ENCODE assay signal across 12 cellular contexts in the genomic region with DNA sequence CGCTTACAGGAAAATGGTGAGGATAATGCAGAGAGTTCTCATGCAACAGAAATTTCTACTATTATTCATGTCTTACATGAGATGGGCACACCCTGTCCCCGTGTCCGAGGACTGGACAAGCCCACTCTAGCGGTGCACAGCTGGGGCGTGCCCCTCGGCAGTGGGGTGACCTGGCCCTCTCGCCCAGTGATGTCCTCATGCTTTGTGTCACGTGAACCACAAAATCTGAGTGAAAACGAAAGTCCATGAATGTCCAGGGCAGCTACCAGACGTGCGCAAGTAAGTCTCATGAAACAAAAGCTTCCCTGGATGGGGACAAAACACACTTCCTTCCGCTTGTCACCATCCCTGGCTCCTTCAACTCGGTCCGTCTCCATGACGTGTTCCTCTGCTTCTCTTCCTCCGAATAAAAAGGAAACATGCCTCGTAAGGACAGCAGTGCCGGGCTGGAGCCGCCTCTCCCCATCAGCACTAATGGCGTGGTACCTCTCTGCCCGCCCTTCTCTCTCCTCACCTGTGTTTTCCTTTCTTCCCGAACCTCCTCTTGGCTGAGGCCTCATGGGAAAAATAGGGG. TPM values are rescaled to one million over a fixed set of nuclear protein-coding genes. Genes with fewer than 3 reads are reported as not detected.
DNase-seq lines count a peak whose midpoint lies in the region; ATAC-seq and TF ChIP-seq lines count a peak whose summit lies in the region.
"Had no signal": no experiment of that assay in that cellular context is flagged by ENCODE, and none has a peak within 500 bp of the region (broad histone marks: within the 10 kb centered on the region; RNA-seq: fewer than 3 reads in every experiment).

No MANE protein-coding gene starts in this region.

- CTCF ChIA-PET in activated naive CD4-positive, alpha-beta T cell treated with anti-CD3 and anti-CD28 coated beads for 36 hours (lab: Charles Lee) = no interaction called here

- ATAC-seq in lung (ENCODE audit: insufficient read depth, low FRiP score) = no peak
- ATAC-seq in upper lobe of left lung (ENCODE audit: low FRiP score in 2 of 2) = peak; percentile 3 to 58
- ATAC-seq in omental fat pad (ENCODE audit: low FRiP score) = no peak

- H3K9me3 ChIP-seq in lung (ENCODE audit: control insufficient read depth in 2 of 2, insufficient read depth in 1 of 2, low read length in 1 of 2) (peaks cover 0 to 2% of the 10 kb centered on the region in 2 donors), upper lobe of left lung (no peaks in the 10 kb centered on the region)

- WGBS in lung, 2 donors = 64 to 66% methylated on average over 22 of the region's 22 CpGs
- 70 to 78% methylated on average over 22 of the region's 22 CpGs for WGBS in upper lobe of left lung, 2 donors

- TF ChIP-seq CTCF in cardiac fibroblast (IDR thresholded peaks at IDR 0.05; ENCODE audit: low read depth, low read length) (no peak), lung (IDR thresholded peaks at IDR 0.05; ENCODE audit: control extremely low read depth, extremely low read depth) (no peak), upper lobe of left lung (IDR thresholded peaks at IDR 0.05) (no peak), omental fat pad (IDR thresholded peaks at IDR 0.05) (no peak), GM20000 (IDR thresholded peaks at IDR 0.05; ENCODE audit: extremely low read depth, missing control alignments) (no peak)

- peak in 1 of 4 donors; percentile 45 for TF ChIP-seq EP300 in upper lobe of left lung (IDR thresholded peaks at IDR 0.05)

- no peaks in the 10 kb centered on the region for H3K4me1 Mint-ChIP-seq in activated naive CD4-positive, alpha-beta T cell treated with anti-CD3 and anti-CD28 coated beads for 36 hours (ENCODE audit: low read depth)

- peaks cover 51% of the 10 kb centered on the region for H3K27me3 Mint-ChIP-seq in activated naive CD4-positive, alpha-beta T cell treated with anti-CD3 and anti-CD28 coated beads for 36 hours (ENCODE audit: low read depth)

- H3K36me3 ChIP-seq in lung (ENCODE audit: control insufficient read depth in 2 of 2, insufficient read depth in 2 of 2, low read length in 2 of 2) (no peaks in the 10 kb centered on the region), upper lobe of left lung (no peaks in the 10 kb centered on the region)
- H3K36me3 ChIP-seq: BLaER1 treated with 17β-estradiol and CSF1 and Interleukin-3, amounts not matched to agents 10 nM and 100 nM had no signal

- H3K27ac ChIP-seq in lung (ENCODE audit: low read depth in 1 of 2, low read length in 1 of 2) (peak overlapping the region; percentile 83 to 90), upper lobe of left lung (peak overlapping the region; percentile 77 to 92 (median 88)), caudate nucleus (ENCODE audit: low read depth, low read length) (no peak overlapping the region)

- DNase-seq in activated naive CD4-positive, alpha-beta T cell treated with anti-CD3 and anti-CD28 coated beads for 36 hours = no peak
- no peak for DNase-seq in activated naive CD4-positive, alpha-beta T cell (lab: John Stamatoyannopoulos, UW)
- DNase-seq in cardiac fibroblast (ENCODE audit: low read depth in 2 of 2) (peak in 1 of 2 donors; percentile 28), lung (ENCODE audit: low spot score) (no peak), upper lobe of left lung (no peak), omental fat pad (ENCODE audit: low spot score) (no peak), caudate nucleus (lab: John Stamatoyannopoulos, UW) (no peak), GM20000 (ENCODE audit: low spot score) (no peak)
- DNase-seq: NCI-H446 treated with DMSO at 0.1 percent for 48 hours had no signal

- intact Hi-C loops in activated naive CD4-positive, alpha-beta T cell treated with anti-CD3 and anti-CD28 coated beads for 36 hours (cut with micrococcal nuclease) = no loop called here

- peak overlapping the region; percentile 34 to 50 for H3K4me3 ChIP-seq in cardiac fibroblast (replicated peaks in 1 of 2; ENCODE audit: low read depth in 2 of 2, low read length in 2 of 2)
- H3K4me3 ChIP-seq in lung = no peak overlapping the region
- H3K4me3 ChIP-seq in upper lobe of left lung = peak overlapping the region in 3 of 4 donors; percentile 20 to 45 (median 42)
- H3K4me3 ChIP-seq: BLaER1 treated with 17β-estradiol and CSF1 and Interleukin-3, amounts not matched to agents 10 nM and 100 nM had no signal

- peak overlapping the region; percentile 18 for H3K4me3 Mint-ChIP-seq in activated naive CD4-positive, alpha-beta T cell treated with anti-CD3 and anti-CD28 coated beads for 36 hours

- no peak overlapping the region for H3K27ac Mint-ChIP-seq in activated naive CD4-positive, alpha-beta T cell treated with anti-CD3 and anti-CD28 coated beads for 36 hours
- H3K27ac Mint-ChIP-seq: activated T-cell treated with anti-CD3 and anti-CD28 coated beads, Interleukin-2, amount 50 U/mL, for 72 hours had no signal

- TF ChIP-seq POLR2A in upper lobe of left lung (IDR thresholded peaks at IDR 0.05) = peak in 2 of 4 donors; percentile 11 to 17

- no peaks in the 10 kb centered on the region for H3K36me3 Mint-ChIP-seq in activated naive CD4-positive, alpha-beta T cell treated with anti-CD3 and anti-CD28 coated beads for 36 hours (ENCODE audit: low read depth)
- H3K36me3 Mint-ChIP-seq: mesothelial cell of epicardium had no signal

- H3K27me3 ChIP-seq in lung (ENCODE audit: control insufficient read depth, insufficient read depth) (no peaks in the 10 kb centered on the region), upper lobe of left lung (no peaks in the 10 kb centered on the region)

- peaks cover 3 to 6% of the 10 kb centered on the region in 2 donors for H3K4me1 ChIP-seq in lung (ENCODE audit: control insufficient read depth in 2 of 2, insufficient read depth in 2 of 2, low read length in 2 of 2)
- H3K4me1 ChIP-seq in upper lobe of left lung = peaks cover 3 to 16% (median 8%) of the 10 kb centered on the region in 4 donors

- no peaks in the 10 kb centered on the region for H3K9me3 Mint-ChIP-seq in activated naive CD4-positive, alpha-beta T cell treated with anti-CD3 and anti-CD28 coated beads for 36 hours
- H3K9me3 Mint-ChIP-seq: activated T-cell treated with anti-CD3 and anti-CD28 coated beads, Interleukin-2, amount 50 U/mL, for 72 hours; mesothelial cell of epicardium had no signal

RNA-seq across cellular contexts. Expression of gene ANKRD10, which starts 45.6 kb away (rescaled TPM):
- total RNA-seq in activated naive CD4-positive, alpha-beta T cell treated with anti-CD3 and anti-CD28 coated beads for 36 hours = 10 to 100 TPM; 79.8 to 82.5 TPM
- total RNA-seq in lung = 100 to 1,000 TPM in 1 of 2 donors, 10 to 100 TPM in 1; 95.0 to 353 TPM
- polyA plus RNA-seq in lung = 10 to 100 TPM; 44.0 to 89.5 TPM
- total RNA-seq in upper lobe of left lung = 100 to 1,000 TPM in 3 of 6 donors, 10 to 100 TPM in 3; 91.4 to 190 (median 107) TPM
- total RNA-seq in omental fat pad = 100 to 1,000 TPM in 3 of 4 donors, 10 to 100 TPM in 1; 87.8 to 182 (median 145) TPM

Comparison
In these comparisons a context has a peak if more than half of its experiments do, and no peak if none do; other contexts are left out.
1. ATAC-seq: peak in upper lobe of left lung (2 of 2); none in lung (single experiment) and omental fat pad (single experiment).